In the genomic region with DNA sequence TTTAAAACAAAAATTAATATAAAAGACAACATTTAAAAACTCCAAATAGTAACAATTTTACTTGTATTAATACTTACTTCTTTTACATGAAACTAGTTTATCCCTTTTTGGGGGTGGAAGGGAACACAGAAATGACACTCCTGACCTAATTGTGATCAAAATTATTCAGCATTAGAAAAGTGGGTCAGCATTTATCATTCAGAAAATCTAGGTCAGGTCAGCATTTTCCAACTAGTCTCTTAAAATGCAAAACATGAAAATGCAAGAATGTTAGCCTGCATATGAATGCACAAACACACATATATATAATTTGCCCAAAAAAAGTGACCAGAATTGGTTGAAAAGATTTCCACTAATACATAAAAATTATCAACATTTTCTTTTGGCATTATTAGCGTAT, we compare ENCODE assay signal across 1 cellular context.
TF ChIP-seq lines count a peak whose summit lies in the region.

No MANE protein-coding gene starts in this region.

TF ChIP-seq in GM23338, 12 proteins besides CTCF, POLR2A, EP300 and RAD21 (continued from another document):
- TF ChIP-seq, protein P1, sequence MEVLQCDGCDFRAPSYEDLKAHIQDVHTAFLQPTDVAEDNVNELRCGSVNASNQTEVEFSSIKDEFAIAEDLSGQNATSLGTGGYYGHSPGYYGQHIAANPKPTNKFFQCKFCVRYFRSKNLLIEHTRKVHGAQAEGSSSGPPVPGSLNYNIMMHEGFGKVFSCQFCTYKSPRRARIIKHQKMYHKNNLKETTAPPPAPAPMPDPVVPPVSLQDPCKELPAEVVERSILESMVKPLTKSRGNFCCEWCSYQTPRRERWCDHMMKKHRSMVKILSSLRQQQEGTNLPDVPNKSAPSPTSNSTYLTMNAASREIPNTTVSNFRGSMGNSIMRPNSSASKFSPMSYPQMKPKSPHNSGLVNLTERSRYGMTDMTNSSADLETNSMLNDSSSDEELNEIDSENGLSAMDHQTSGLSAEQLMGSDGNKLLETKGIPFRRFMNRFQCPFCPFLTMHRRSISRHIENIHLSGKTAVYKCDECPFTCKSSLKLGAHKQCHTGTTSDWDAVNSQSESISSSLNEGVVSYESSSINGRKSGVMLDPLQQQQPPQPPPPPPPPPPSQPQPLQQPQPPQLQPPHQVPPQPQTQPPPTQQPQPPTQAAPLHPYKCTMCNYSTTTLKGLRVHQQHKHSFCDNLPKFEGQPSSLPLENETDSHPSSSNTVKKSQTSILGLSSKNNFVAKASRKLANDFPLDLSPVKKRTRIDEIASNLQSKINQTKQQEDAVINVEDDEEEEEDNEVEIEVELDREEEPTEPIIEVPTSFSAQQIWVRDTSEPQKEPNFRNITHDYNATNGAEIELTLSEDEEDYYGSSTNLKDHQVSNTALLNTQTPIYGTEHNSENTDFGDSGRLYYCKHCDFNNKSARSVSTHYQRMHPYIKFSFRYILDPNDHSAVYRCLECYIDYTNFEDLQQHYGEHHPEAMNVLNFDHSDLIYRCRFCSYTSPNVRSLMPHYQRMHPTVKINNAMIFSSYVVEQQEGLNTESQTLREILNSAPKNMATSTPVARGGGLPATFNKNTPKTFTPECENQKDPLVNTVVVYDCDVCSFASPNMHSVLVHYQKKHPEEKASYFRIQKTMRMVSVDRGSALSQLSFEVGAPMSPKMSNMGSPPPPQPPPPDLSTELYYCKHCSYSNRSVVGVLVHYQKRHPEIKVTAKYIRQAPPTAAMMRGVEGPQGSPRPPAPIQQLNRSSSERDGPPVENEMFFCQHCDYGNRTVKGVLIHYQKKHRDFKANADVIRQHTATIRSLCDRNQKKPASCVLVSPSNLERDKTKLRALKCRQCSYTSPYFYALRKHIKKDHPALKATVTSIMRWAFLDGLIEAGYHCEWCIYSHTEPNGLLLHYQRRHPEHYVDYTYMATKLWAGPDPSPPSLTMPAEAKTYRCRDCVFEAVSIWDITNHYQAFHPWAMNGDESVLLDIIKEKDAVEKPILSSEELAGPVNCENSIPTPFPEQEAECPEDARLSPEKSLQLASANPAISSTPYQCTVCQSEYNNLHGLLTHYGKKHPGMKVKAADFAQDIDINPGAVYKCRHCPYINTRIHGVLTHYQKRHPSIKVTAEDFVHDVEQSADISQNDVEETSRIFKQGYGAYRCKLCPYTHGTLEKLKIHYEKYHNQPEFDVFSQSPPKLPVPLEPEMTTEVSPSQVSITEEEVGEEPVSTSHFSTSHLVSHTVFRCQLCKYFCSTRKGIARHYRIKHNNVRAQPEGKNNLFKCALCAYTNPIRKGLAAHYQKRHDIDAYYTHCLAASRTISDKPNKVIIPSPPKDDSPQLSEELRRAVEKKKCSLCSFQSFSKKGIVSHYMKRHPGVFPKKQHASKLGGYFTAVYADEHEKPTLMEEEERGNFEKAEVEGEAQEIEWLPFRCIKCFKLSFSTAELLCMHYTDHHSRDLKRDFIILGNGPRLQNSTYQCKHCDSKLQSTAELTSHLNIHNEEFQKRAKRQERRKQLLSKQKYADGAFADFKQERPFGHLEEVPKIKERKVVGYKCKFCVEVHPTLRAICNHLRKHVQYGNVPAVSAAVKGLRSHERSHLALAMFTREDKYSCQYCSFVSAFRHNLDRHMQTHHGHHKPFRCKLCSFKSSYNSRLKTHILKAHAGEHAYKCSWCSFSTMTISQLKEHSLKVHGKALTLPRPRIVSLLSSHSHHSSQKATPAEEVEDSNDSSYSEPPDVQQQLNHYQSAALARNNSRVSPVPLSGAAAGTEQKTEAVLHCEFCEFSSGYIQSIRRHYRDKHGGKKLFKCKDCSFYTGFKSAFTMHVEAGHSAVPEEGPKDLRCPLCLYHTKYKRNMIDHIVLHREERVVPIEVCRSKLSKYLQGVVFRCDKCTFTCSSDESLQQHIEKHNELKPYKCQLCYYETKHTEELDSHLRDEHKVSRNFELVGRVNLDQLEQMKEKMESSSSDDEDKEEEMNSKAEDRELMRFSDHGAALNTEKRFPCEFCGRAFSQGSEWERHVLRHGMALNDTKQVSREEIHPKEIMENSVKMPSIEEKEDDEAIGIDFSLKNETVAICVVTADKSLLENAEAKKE (CRISPR knock-in tag; IDR thresholded peaks at IDR 0.05): no peak
- no peak for TF ChIP-seq ZNF114 (CRISPR knock-in tag; IDR thresholded peaks at IDR 0.05)
- no peak for TF ChIP-seq JUNB (IDR thresholded peaks at IDR 0.05; ENCODE audit: unreplicated experiment)
- no peak for TF ChIP-seq CREB1 (CRISPR knock-in tag; IDR thresholded peaks at IDR 0.05; ENCODE audit: low read depth)
- no peak for TF ChIP-seq EZH2phosphoT487 (IDR thresholded peaks at IDR 0.05; ENCODE audit: unreplicated experiment)
- TF ChIP-seq, protein P2, sequence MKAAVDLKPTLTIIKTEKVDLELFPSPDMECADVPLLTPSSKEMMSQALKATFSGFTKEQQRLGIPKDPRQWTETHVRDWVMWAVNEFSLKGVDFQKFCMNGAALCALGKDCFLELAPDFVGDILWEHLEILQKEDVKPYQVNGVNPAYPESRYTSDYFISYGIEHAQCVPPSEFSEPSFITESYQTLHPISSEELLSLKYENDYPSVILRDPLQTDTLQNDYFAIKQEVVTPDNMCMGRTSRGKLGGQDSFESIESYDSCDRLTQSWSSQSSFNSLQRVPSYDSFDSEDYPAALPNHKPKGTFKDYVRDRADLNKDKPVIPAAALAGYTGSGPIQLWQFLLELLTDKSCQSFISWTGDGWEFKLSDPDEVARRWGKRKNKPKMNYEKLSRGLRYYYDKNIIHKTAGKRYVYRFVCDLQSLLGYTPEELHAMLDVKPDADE (IDR thresholded peaks at IDR 0.05): no peak
